ENCODE assay signal across 29 cellular contexts in the genomic region with DNA sequence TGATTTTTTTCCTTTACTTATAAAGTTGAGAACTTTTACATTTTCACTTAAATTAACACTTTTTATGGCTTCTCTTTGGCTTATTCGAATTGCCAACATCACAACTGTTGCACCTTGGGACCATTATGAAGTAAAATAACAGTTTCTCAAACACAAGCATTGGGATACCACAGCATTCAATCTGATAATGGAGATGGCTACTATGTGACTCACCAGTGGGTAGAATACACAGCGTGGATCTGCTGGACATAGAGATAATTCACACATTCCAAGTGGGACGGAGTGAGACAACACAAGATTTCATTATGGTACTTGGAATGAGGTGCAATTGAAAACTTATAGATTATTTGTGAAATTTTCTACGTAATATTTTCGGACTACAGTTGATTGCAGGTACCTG.
"Had no signal": no experiment of that assay in that cellular context is flagged by ENCODE, and none has a peak within 500 bp of the region (broad histone marks: within the 10 kb centered on the region; RNA-seq: fewer than 3 reads in every experiment).

No MANE protein-coding gene starts in this region.

- H3K4me1 Mint-ChIP-seq: activated B cell treated with CpG ODN at 0.5 μM for 24 hours; activated T-helper 17 cell treated with anti-CD3 and anti-CD28 coated beads, Interleukin-2, amount 50 U/mL, for 72 hours; stimulated activated naive B cell treated with anti-CD40 and anti-IgM and Interleukin-4, amounts not matched to agents 10 μg/mL and 1 μg/mL and 100 μg/mL, for 72 hours had no signal

- H3K27ac Mint-ChIP-seq: activated B cell treated with CpG ODN at 0.5 μM for 24 hours; activated CD8-positive, alpha-beta T cell treated with anti-CD3 and anti-CD28 coated beads for 36 hours; activated T-helper 17 cell treated with anti-CD3 and anti-CD28 coated beads, Interleukin-2, amount 50 U/mL, for 72 hours; stimulated activated naive B cell treated with anti-CD40 and anti-IgM and Interleukin-4, amounts not matched to agents 10 μg/mL and 1 μg/mL and 100 μg/mL, for 72 hours had no signal

- H3K36me3 Mint-ChIP-seq: stimulated activated naive B cell treated with anti-CD40 and anti-IgM and Interleukin-4, amounts not matched to agents 10 μg/mL and 1 μg/mL and 100 μg/mL, for 72 hours had no signal

- H3K27ac ChIP-seq: coronary artery, dorsolateral prefrontal cortex, left ventricle myocardium inferior, neutrophil, pancreas, psoas muscle, stomach, thyroid gland, upper lobe of right lung had no signal

- H3K9me3 ChIP-seq: gastrocnemius medialis, left ventricle myocardium inferior, mucosa of descending colon, neutrophil, pancreas, psoas muscle, stomach, thyroid gland, upper lobe of right lung had no signal

- H3K9me3 Mint-ChIP-seq: activated CD8-positive, alpha-beta T cell treated with anti-CD3 and anti-CD28 coated beads for 36 hours; activated T-cell treated with anti-CD3 and anti-CD28 coated beads, Interleukin-2, amount 50 U/mL, for 4 hours; activated T-helper 17 cell treated with anti-CD3 and anti-CD28 coated beads, Interleukin-2, amount 50 U/mL, for 72 hours; nephron; stimulated activated naive B cell treated with anti-CD40 and anti-IgM and Interleukin-4, amounts not matched to agents 10 μg/mL and 1 μg/mL and 100 μg/mL, for 72 hours had no signal

- H3K4me1 ChIP-seq: pancreas, thyroid gland, upper lobe of right lung had no signal

- DNase-seq: activated B cell treated with CpG ODN at 0.5 μM for 24 hours; activated CD4-positive, alpha-beta T cell treated with anti-CD3 and anti-CD28 coated beads, Interleukin-2, amount 50 U/mL, for 1 hour; activated CD8-positive, alpha-beta T cell treated with anti-CD3 and anti-CD28 coated beads for 36 hours; activated gamma-delta T cell treated with Interleukin-2 at 50 U/mL for 16 hours; activated naive CD4-positive, alpha-beta T cell treated with anti-CD3 and anti-CD28 coated beads, Interleukin-2, amount 50 U/mL, for 16 hours; activated T-cell treated with anti-CD3 and anti-CD28 coated beads, Interleukin-2, amount 50 U/mL, for 4 hours; amygdala; dorsolateral prefrontal cortex; effector memory CD4-positive, alpha-beta T cell; gastrocnemius medialis; glutamatergic neuron; islet precursor cell; left ventricle myocardium inferior; mesendoderm; mucosa of descending colon; pancreas; psoas muscle; stimulated activated CD4-positive, alpha-beta T cell treated with anti-CD3 and anti-CD28 coated beads, Interleukin-15, amount 100 ng/mL, for 24 hours; stimulated activated CD4-positive, alpha-beta T cell treated with anti-CD3 and anti-CD28 coated beads, Interleukin-2, amount 100 ng/mL, for 24 hours; stimulated activated naive B cell treated with anti-CD40 and anti-IgM and Interleukin-4, amounts not matched to agents 10 μg/mL and 1 μg/mL and 100 μg/mL, for 72 hours; stomach; T-helper 2 cell; thyroid gland; upper lobe of right lung had no signal

- H3K4me3 ChIP-seq: coronary artery, dorsolateral prefrontal cortex, gastrocnemius medialis, left ventricle myocardium inferior, lung, mucosa of descending colon, pancreas, psoas muscle, stomach, thyroid gland, upper lobe of right lung had no signal

- H3K4me3 Mint-ChIP-seq: activated B cell treated with CpG ODN at 0.5 μM for 24 hours; activated CD8-positive, alpha-beta T cell treated with anti-CD3 and anti-CD28 coated beads for 36 hours; activated T-cell treated with anti-CD3 and anti-CD28 coated beads, Interleukin-2, amount 50 U/mL, for 4 hours; activated T-helper 17 cell treated with anti-CD3 and anti-CD28 coated beads, Interleukin-2, amount 50 U/mL, for 72 hours; nephron; stimulated activated naive B cell treated with anti-CD40 and anti-IgM and Interleukin-4, amounts not matched to agents 10 μg/mL and 1 μg/mL and 100 μg/mL, for 72 hours had no signal

- H3K36me3 ChIP-seq: gastrocnemius medialis, left ventricle myocardium inferior, neutrophil, pancreas, stomach, thyroid gland, upper lobe of right lung had no signal

- H3K27me3 Mint-ChIP-seq: activated B cell treated with CpG ODN at 0.5 μM for 24 hours; stimulated activated naive B cell treated with anti-CD40 and anti-IgM and Interleukin-4, amounts not matched to agents 10 μg/mL and 1 μg/mL and 100 μg/mL, for 72 hours had no signal
